In the genomic region with DNA sequence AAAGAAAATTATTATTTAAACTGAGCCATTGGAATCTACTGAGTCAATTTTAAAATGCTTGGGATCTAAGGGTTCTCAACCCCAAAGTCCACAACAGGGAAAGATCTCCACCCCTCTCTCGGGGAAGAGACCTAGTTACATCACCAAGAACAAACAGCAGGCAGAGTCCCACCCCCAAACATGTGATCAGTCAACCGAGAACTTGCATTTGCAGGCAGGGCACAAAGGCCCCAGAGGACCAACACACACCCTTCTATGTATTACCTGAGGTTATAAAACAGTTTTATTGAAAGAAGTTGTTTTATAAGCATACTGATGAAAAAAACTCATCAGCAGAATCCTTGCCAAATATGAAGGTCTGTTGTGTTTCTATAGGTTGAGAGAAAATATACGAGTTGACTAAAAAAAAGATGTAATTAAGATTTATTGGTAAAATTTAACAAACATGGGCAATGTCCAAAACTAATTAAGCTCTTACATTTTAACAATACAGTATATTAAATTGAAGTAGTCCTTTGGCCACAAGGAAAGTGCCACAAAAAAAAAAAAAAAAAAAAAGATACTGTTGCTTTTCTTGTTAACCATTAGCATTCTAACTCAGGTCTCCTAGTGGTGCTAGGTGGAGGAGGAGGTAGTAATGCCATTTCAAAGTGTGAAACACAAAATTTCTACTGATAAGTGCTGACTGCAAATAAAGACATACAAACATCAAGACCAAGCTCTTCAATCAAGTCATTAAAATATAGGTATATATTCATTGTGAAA, we compare ENCODE assay signal across 8 cellular contexts. TPM values are rescaled to one million over a fixed set of nuclear protein-coding genes. Genes with fewer than 3 reads are reported as not detected.
A peak's percentile ranks its signal among the peaks of the same experiment; 100 is the strongest.
DNase-seq lines count a peak whose midpoint lies in the region; TF ChIP-seq lines count a peak whose summit lies in the region.

No MANE protein-coding gene starts in this region.

- H3K36me3 ChIP-seq in MM.1S (replicated peaks; ENCODE audit: insufficient read depth, low read length) = no peaks in the 10 kb centered on the region

- H3F3A ChIP-seq in MM.1S (ENCODE audit: insufficient read depth, low read length) = no peaks in the 10 kb centered on the region

- peak; percentile 69 for DNase-seq in NCI-H2107 treated with DMSO at 0.1 percent for 48 hours (lab: John Stamatoyannopoulos, UW; ENCODE audit: unreplicated experiment)
- DNase-seq in NCI-H2107 (lab: John Stamatoyannopoulos, UW) = no peak
- DNase-seq in NCI-H1436 treated with DMSO at 0.1 percent for 48 hours (lab: John Stamatoyannopoulos, UW) = peak; percentile 46
- peak; percentile 6 for DNase-seq in activated T-helper 1 cell treated with anti-CD3 and anti-CD28 coated beads, Interleukin-12 subunit alpha, Interleukin-12 subunit beta, Interleukin-2, Interleukin-4 antibody, amounts not matched to agents 30 ng/mL and 10 ng/mL and 1 ng/mL, durations not matched to agents 14 hours and 24 hours and 36 hours (ENCODE audit: low spot score)
- DNase-seq in glutamatergic neuron = peak; percentile 39
- peak; percentile 54 for DNase-seq in occipital lobe (lab: John Stamatoyannopoulos, UW)
- no peak for DNase-seq in MM.1S
- DNase-seq in activated effector memory CD4-positive, alpha-beta T cell treated with anti-CD3 and anti-CD28 coated beads, Interleukin-2, amount 50 U/mL, for 16 hours = no peak

- H2AFZ ChIP-seq in MM.1S (ENCODE audit: low read length) = no peak overlapping the region

- intact Hi-C loops in activated T-helper 1 cell treated with anti-CD3 and anti-CD28 coated beads, Interleukin-12 subunit alpha, Interleukin-12 subunit beta, Interleukin-2, Interleukin-4 antibody, amounts not matched to agents 30 ng/mL and 10 ng/mL and 1 ng/mL, durations not matched to agents 14 hours and 24 hours and 36 hours (cut with micrococcal nuclease) = no loop called here

- H3K9me2 ChIP-seq in MM.1S (replicated peaks; ENCODE audit: insufficient read depth, low read length) = no peaks in the 10 kb centered on the region

- H3K4me3 ChIP-seq in MM.1S (ENCODE audit: low read length) = no peak overlapping the region

- H3K27ac Mint-ChIP-seq in activated T-helper 1 cell treated with anti-CD3 and anti-CD28 coated beads, Interleukin-12 subunit alpha, Interleukin-12 subunit beta, Interleukin-2, Interleukin-4 antibody, amounts not matched to agents 30 ng/mL and 10 ng/mL and 1 ng/mL, durations not matched to agents 14 hours and 24 hours and 36 hours = no peak overlapping the region
- peak overlapping the region; percentile 78 for H3K27ac Mint-ChIP-seq in glutamatergic neuron (ENCODE audit: unreplicated experiment)

- TF ChIP-seq CTCF in glutamatergic neuron (IDR thresholded peaks at IDR 0.05; ENCODE audit: partially characterized antibody, unreplicated experiment) (no peak), MM.1S (IDR thresholded peaks at IDR 0.05; ENCODE audit: low read length) (no peak)

- H3K27ac ChIP-seq in MM.1S (ENCODE audit: low read length) = no peak overlapping the region

- H3K9me3 Mint-ChIP-seq in activated T-helper 1 cell treated with anti-CD3 and anti-CD28 coated beads, Interleukin-12 subunit alpha, Interleukin-12 subunit beta, Interleukin-2, Interleukin-4 antibody, amounts not matched to agents 30 ng/mL and 10 ng/mL and 1 ng/mL, durations not matched to agents 14 hours and 24 hours and 36 hours = no peaks in the 10 kb centered on the region
- H3K9me3 Mint-ChIP-seq in glutamatergic neuron (ENCODE audit: unreplicated experiment) = no peaks in the 10 kb centered on the region

- H3K9ac ChIP-seq in MM.1S (ENCODE audit: low read length) = no peak overlapping the region

- H3K4me1 Mint-ChIP-seq in activated T-helper 1 cell treated with anti-CD3 and anti-CD28 coated beads, Interleukin-12 subunit alpha, Interleukin-12 subunit beta, Interleukin-2, Interleukin-4 antibody, amounts not matched to agents 30 ng/mL and 10 ng/mL and 1 ng/mL, durations not matched to agents 14 hours and 24 hours and 36 hours (ENCODE audit: low read depth) = peaks cover 29% of the 10 kb centered on the region
- peaks cover 12% of the 10 kb centered on the region for H3K4me1 Mint-ChIP-seq in glutamatergic neuron (ENCODE audit: low read depth, unreplicated experiment)

- H3K4me1 ChIP-seq in MM.1S (ENCODE audit: low read length) = no peaks in the 10 kb centered on the region

- H3K36me3 Mint-ChIP-seq in activated T-helper 1 cell treated with anti-CD3 and anti-CD28 coated beads, Interleukin-12 subunit alpha, Interleukin-12 subunit beta, Interleukin-2, Interleukin-4 antibody, amounts not matched to agents 30 ng/mL and 10 ng/mL and 1 ng/mL, durations not matched to agents 14 hours and 24 hours and 36 hours (ENCODE audit: low read depth) = no peaks in the 10 kb centered on the region
- H3K36me3 Mint-ChIP-seq in glutamatergic neuron (ENCODE audit: unreplicated experiment) = no peaks in the 10 kb centered on the region

- H3K9me3 ChIP-seq in MM.1S (replicated peaks; ENCODE audit: insufficient read depth, low read length) = no peaks in the 10 kb centered on the region

- H3K4me3 Mint-ChIP-seq in activated T-helper 1 cell treated with anti-CD3 and anti-CD28 coated beads, Interleukin-12 subunit alpha, Interleukin-12 subunit beta, Interleukin-2, Interleukin-4 antibody, amounts not matched to agents 30 ng/mL and 10 ng/mL and 1 ng/mL, durations not matched to agents 14 hours and 24 hours and 36 hours = peak overlapping the region; percentile 61
- peak overlapping the region; percentile 58 for H3K4me3 Mint-ChIP-seq in glutamatergic neuron (ENCODE audit: unreplicated experiment)

- no peak overlapping the region for H3K4me2 ChIP-seq in MM.1S (ENCODE audit: low read depth, low read length)

- no peaks in the 10 kb centered on the region for H3K27me3 ChIP-seq in MM.1S (replicated peaks; ENCODE audit: insufficient read depth, low read length)

- H3K27me3 Mint-ChIP-seq in activated T-helper 1 cell treated with anti-CD3 and anti-CD28 coated beads, Interleukin-12 subunit alpha, Interleukin-12 subunit beta, Interleukin-2, Interleukin-4 antibody, amounts not matched to agents 30 ng/mL and 10 ng/mL and 1 ng/mL, durations not matched to agents 14 hours and 24 hours and 36 hours (ENCODE audit: insufficient read depth) = peaks cover 3% of the 10 kb centered on the region
- H3K27me3 Mint-ChIP-seq in glutamatergic neuron (ENCODE audit: unreplicated experiment) = no peaks in the 10 kb centered on the region

- no peaks in the 10 kb centered on the region for H4K20me1 ChIP-seq in MM.1S (ENCODE audit: insufficient read depth, low read length)

- no peaks in the 10 kb centered on the region for H3K79me2 ChIP-seq in MM.1S (ENCODE audit: low read length)

RNA-seq across cellular contexts. Expression of gene USP54, which starts 1.0 kb away (rescaled TPM):
- 8.6 and 9.7 TPM in 2 replicates for total RNA-seq in activated T-helper 1 cell treated with anti-CD3 and anti-CD28 coated beads, Interleukin-12 subunit alpha, Interleukin-12 subunit beta, Interleukin-2, Interleukin-4 antibody, amounts not matched to agents 30 ng/mL and 10 ng/mL and 1 ng/mL, durations not matched to agents 14 hours and 24 hours and 36 hours
- total RNA-seq in glutamatergic neuron (ENCODE audit: unreplicated experiment) = 9.1 TPM
- 31.7 TPM for total RNA-seq in occipital lobe

RNA-seq across cellular contexts. Expression of gene MYOZ1, which starts 49.2 kb away (rescaled TPM):
- not detected in 2 replicates for total RNA-seq in activated T-helper 1 cell treated with anti-CD3 and anti-CD28 coated beads, Interleukin-12 subunit alpha, Interleukin-12 subunit beta, Interleukin-2, Interleukin-4 antibody, amounts not matched to agents 30 ng/mL and 10 ng/mL and 1 ng/mL, durations not matched to agents 14 hours and 24 hours and 36 hours
- total RNA-seq in glutamatergic neuron (ENCODE audit: unreplicated experiment) = 0.64 TPM
- 0.78 TPM for total RNA-seq in occipital lobe

Comparison
In these comparisons a context has a peak if more than half of its experiments do, and no peak if none do; other contexts are left out.
1. DNase-seq: peak in NCI-H2107 treated with DMSO at 0.1 percent for 48 hours (single experiment), NCI-H1436 treated with DMSO at 0.1 percent for 48 hours (single experiment), activated T-helper 1 cell treated with anti-CD3 and anti-CD28 coated beads, Interleukin-12 subunit alpha, Interleukin-12 subunit beta, Interleukin-2, Interleukin-4 antibody, amounts not matched to agents 30 ng/mL and 10 ng/mL and 1 ng/mL, durations not matched to agents 14 hours and 24 hours and 36 hours (single experiment), glutamatergic neuron (single experiment) and occipital lobe (single experiment); none in NCI-H2107 (single experiment), MM.1S (single experiment) and activated effector memory CD4-positive, alpha-beta T cell treated with anti-CD3 and anti-CD28 coated beads, Interleukin-2, amount 50 U/mL, for 16 hours (single experiment).